Comparison of ENCODE assay signal across 8 cellular contexts in the genomic region with DNA sequence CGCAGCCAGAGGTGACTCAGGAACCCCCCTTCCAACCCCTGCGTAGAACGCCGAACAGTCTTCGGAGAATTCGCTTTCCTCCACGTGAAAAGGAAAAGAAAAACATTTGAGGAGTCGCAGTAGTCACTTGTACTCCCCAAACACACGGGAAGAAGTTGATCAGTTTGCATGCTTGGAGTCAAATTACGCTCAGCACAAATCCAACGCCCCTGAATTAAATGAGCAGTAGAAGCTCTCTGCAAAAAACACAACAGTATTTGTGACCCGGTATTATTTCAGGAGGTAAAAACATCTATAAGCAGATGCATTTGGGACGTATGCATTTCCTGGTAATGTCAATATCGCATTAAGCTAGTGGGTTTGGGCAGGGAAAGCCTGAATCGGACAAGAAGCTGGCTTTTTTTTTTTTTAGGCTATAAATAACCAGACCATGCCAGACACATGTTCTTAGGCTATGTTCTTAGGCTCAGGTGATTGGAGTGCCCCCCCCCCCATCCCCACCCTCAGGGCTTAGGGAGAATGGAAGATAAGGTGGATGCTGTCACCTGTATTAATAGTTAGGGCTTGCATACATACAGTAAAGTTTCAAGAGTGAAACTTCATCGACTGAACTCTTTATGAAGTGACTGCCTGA. TPM values are rescaled to one million over a fixed set of nuclear protein-coding genes. Genes with fewer than 3 reads are reported as not detected.
DNase-seq lines count a peak whose midpoint lies in the region; ATAC-seq and TF ChIP-seq lines count a peak whose summit lies in the region.

No MANE protein-coding gene starts in this region.

- no peaks in the 10 kb centered on the region for H3K36me3 ChIP-seq in sigmoid colon

- H3K9me3 Mint-ChIP-seq in Calu3 (ENCODE audit: low read depth, unreplicated experiment), result no peaks in the 10 kb centered on the region
- no peaks in the 10 kb centered on the region for H3K9me3 Mint-ChIP-seq in activated naive CD4-positive, alpha-beta T cell treated with anti-CD3 and anti-CD28 coated beads, Interleukin-2, amount 50 U/mL, for 72 hours

- H3K27me3 ChIP-seq in sigmoid colon, result no peaks in the 10 kb centered on the region

- DNase-seq in Calu3 (no peak), HT1080 (ENCODE audit: low read depth) (peak; percentile 20), left ventricle myocardium superior (no peak), sigmoid colon (no peak), iPS-NIHi7 (ENCODE audit: extremely low spot score) (no peak)
- DNase-seq in activated naive CD4-positive, alpha-beta T cell treated with anti-CD3 and anti-CD28 coated beads, Interleukin-2, amount 50 U/mL, for 72 hours (ENCODE audit: low spot score in 2 of 2), result no peak

- WGBS in sigmoid colon, 2 donors, result 0% methylated on average over 16 of the region's 16 CpGs

- no peaks in the 10 kb centered on the region for H3K9me3 ChIP-seq in sigmoid colon

- peak overlapping the region; percentile 77 for H3K4me3 Mint-ChIP-seq in Calu3 (ENCODE audit: low read depth, unreplicated experiment)

- ATAC-seq in activated naive CD4-positive, alpha-beta T cell treated with anti-CD3 and anti-CD28 coated beads, Interleukin-2, amount 50 U/mL, for 72 hours, result peak in 1 of 2 donors; percentile 0
- ATAC-seq in left ventricle myocardium superior, result peak; percentile 12
- ATAC-seq in GM21529 (IDR thresholded peaks at IDR 0.05; ENCODE audit: unreplicated experiment), result no peak
- ATAC-seq in GM18861 (IDR thresholded peaks at IDR 0.05; ENCODE audit: unreplicated experiment), result no peak

- H3K4me1 Mint-ChIP-seq in Calu3 (ENCODE audit: low read depth, unreplicated experiment), result peaks cover 13% of the 10 kb centered on the region

- TF ChIP-seq EP300 in sigmoid colon (IDR thresholded peaks at IDR 0.05), result no peak

- intact Hi-C loops in Calu3 (cut with micrococcal nuclease; ENCODE audit: unreplicated experiment), result loop anchor here (5.0 kb wide), 1 partner anchor 106 kb away; no protein-coding TSS in a partner anchor
- intact Hi-C loops in left ventricle myocardium superior (cut with micrococcal nuclease), result no loop called here
- intact Hi-C loops in sigmoid colon (cut with DNase I), result loop anchor here (5.0 to 10.0 kb wide), 3 partner anchors 59 to 826 kb away; a partner anchor contains a TSS

- no peak for TF ChIP-seq POLR2A in sigmoid colon (IDR thresholded peaks at IDR 0.05)

- H3K4me3 ChIP-seq in sigmoid colon, result peak overlapping the region; percentile 73 to 95 (median 84)

- no TSS peak for BruUV-seq in Calu3 (replicated peaks; lab: Mats Ljungman, UMichigan)

- peak overlapping the region; percentile 97 for H3K27ac Mint-ChIP-seq in Calu3 (ENCODE audit: unreplicated experiment)
- H3K27ac Mint-ChIP-seq in activated naive CD4-positive, alpha-beta T cell treated with anti-CD3 and anti-CD28 coated beads, Interleukin-2, amount 50 U/mL, for 72 hours, result peak overlapping the region; percentile 89 to 99

- CTCF ChIA-PET in Calu3 (lab: Charles Lee), result interaction anchor here (0.6 to 1.5 kb wide), 5 partner anchors 12 to 445 kb away, joined by 3 to 4 read pairs (median 4); no protein-coding TSS in a partner anchor

- TF ChIP-seq CTCF in Calu3 (IDR thresholded peaks at IDR 0.05; ENCODE audit: unreplicated experiment), result no peak
- no peak for TF ChIP-seq CTCF in sigmoid colon (IDR thresholded peaks at IDR 0.05)

- peaks cover 30% of the 10 kb centered on the region for H3K36me3 Mint-ChIP-seq in Calu3 (ENCODE audit: insufficient read depth, unreplicated experiment)
- peaks cover 0 to 15% of the 10 kb centered on the region in 2 donors for H3K36me3 Mint-ChIP-seq in activated naive CD4-positive, alpha-beta T cell treated with anti-CD3 and anti-CD28 coated beads, Interleukin-2, amount 50 U/mL, for 72 hours

- H3K27me3 Mint-ChIP-seq in Calu3 (ENCODE audit: unreplicated experiment), result no peaks in the 10 kb centered on the region

- peaks cover 0 to 22% (median 13%) of the 10 kb centered on the region in 4 donors for H3K4me1 ChIP-seq in sigmoid colon

- peak overlapping the region; percentile 83 to 91 (median 88) for H3K27ac ChIP-seq in sigmoid colon

RNA-seq across cellular contexts. Expression of a gene that starts 0.9 kb away (rescaled TPM):
- total RNA-seq in Calu3 (2022) (11.8 and 15.1 TPM in 2 replicates), left ventricle myocardium superior (20.5 TPM), sigmoid colon (10 to 100 TPM; 13.6 to 18.2 (median 15.4) TPM)
- 7.2 and 7.9 TPM in 2 replicates for total RNA-seq in HT1080 (2014; rRNA removed; shearing (Covaris generic))
- 9.7 and 11.8 TPM in 2 replicates for polyA plus RNA-seq in HT1080 (2015; cell fraction: cytosol; rRNA removed)
- 5.8 and 7.3 TPM in 2 replicates for polyA plus RNA-seq in HT1080 (2015; cell fraction: nucleus; rRNA removed)
- total RNA-seq in activated naive CD4-positive, alpha-beta T cell treated with anti-CD3 and anti-CD28 coated beads, Interleukin-2, amount 50 U/mL, for 72 hours, result 10 to 100 TPM in 1 of 2 donors, 1 to 10 TPM in 1; 7.1 to 10.2 TPM
- polyA plus RNA-seq in sigmoid colon, result 10 to 100 TPM; 11.7 to 30.7 (median 22.2) TPM
